In genomic region chr22:38176170-38176741, GRCh38 we compare ENCODE assay signal across 8 cellular contexts. TPM values are rescaled to one million over a fixed set of nuclear protein-coding genes. Genes with fewer than 3 reads are reported as not detected.
DNase-seq lines count a peak whose midpoint lies in the region; TF ChIP-seq lines count a peak whose summit lies in the region.

No MANE protein-coding gene starts in this region.

- peak overlapping the region; percentile 92 for H3K27ac ChIP-seq in SJSA1

- H3K27me3 ChIP-seq in GM06990 (replicated peaks; ENCODE audit: control insufficient read depth, insufficient read depth, low read length) (no peaks in the 10 kb centered on the region), SJSA1 (replicated peaks) (no peaks in the 10 kb centered on the region)

- DNase-seq in GM06990 (ENCODE audit: extremely low read depth, insufficient read length): peak; percentile 74
- DNase-seq in SJSA1 (ENCODE audit: low read depth in 1 of 2, low spot score in 2 of 2): peak; percentile 95 to 98
- peak; percentile 92 for DNase-seq in choroid plexus epithelial cell (ENCODE audit: low read depth)
- DNase-seq in mucosa of gallbladder (ENCODE audit: low spot score): peak; percentile 90
- DNase-seq in HuH-7 (ENCODE audit: low spot score): no peak
- DNase-seq in mesenteric fat pad (ENCODE audit: low spot score): no peak
- DNase-seq in SK-N-DZ (ENCODE audit: low spot score): no peak
- DNase-seq in NCI-H1092 (lab: John Stamatoyannopoulos, UW): no peak

- no peaks in the 10 kb centered on the region for H3K36me3 ChIP-seq in GM06990 (ENCODE audit: control insufficient read depth, insufficient read depth, low read length)
- H3K36me3 ChIP-seq in SJSA1: no peaks in the 10 kb centered on the region

- peaks cover 90% of the 10 kb centered on the region for H3K4me1 ChIP-seq in SJSA1 (replicated peaks)

- no peaks in the 10 kb centered on the region for H3K9me3 ChIP-seq in SJSA1 (replicated peaks)

- TF ChIP-seq CTCF in GM06990 (IDR thresholded peaks at IDR 0.05; ENCODE audit: insufficient read depth, low read length, poor library complexity, severe bottlenecking) (no peak), choroid plexus epithelial cell (conservative IDR thresholded peaks at IDR 0.05; ENCODE audit: low read depth, low read length) (no peak)

- no peak overlapping the region for H3K4me3 ChIP-seq in GM06990 (replicated peaks; ENCODE audit: low read depth, low read length)
- H3K4me3 ChIP-seq in SJSA1: no peak overlapping the region
- H3K4me3 ChIP-seq in choroid plexus epithelial cell (ENCODE audit: low read depth, low read length): no peak overlapping the region

RNA-seq across cellular contexts. Expression of gene PLA2G6, which starts 5.4 kb away (rescaled TPM):
- total RNA-seq in SJSA1 (2014; rRNA removed; shearing (Covaris generic)): 1.0 and 2.5 TPM in 2 replicates
- total RNA-seq in mucosa of gallbladder (260 TPM), mesenteric fat pad (54.1 TPM)
- 18.9 and 22.7 TPM in 2 replicates for polyA plus RNA-seq in SK-N-DZ (2014; cell fraction: cytosol; rRNA removed)
- polyA plus RNA-seq in SK-N-DZ (2014; cell fraction: nucleus; rRNA removed): 97.3 and 104 TPM in 2 replicates

RNA-seq across cellular contexts. Expression of gene MAFF, which starts 25.5 kb away (rescaled TPM):
- total RNA-seq in SJSA1 (2014; rRNA removed; shearing (Covaris generic)): 45.7 and 52.1 TPM in 2 replicates
- 34.4 TPM for total RNA-seq in mucosa of gallbladder
- total RNA-seq in mesenteric fat pad: 101 TPM
- polyA plus RNA-seq in SK-N-DZ (2014; cell fraction: cytosol; rRNA removed): 3.0 and 3.1 TPM in 2 replicates
- polyA plus RNA-seq in SK-N-DZ (2014; cell fraction: nucleus; rRNA removed): 1.0 and 1.1 TPM in 2 replicates

Comparison
In these comparisons a context has a peak if more than half of its experiments do, and no peak if none do; other contexts are left out.
1. DNase-seq: peak in GM06990 (single experiment), SJSA1 (2 of 2), choroid plexus epithelial cell (single experiment) and mucosa of gallbladder (single experiment); none in HuH-7 (single experiment), mesenteric fat pad (single experiment), SK-N-DZ (single experiment) and NCI-H1092 (single experiment).
2. RNA of gene PLA2G6, which starts 5.4 kb away (total RNA-seq): 260 TPM in mucosa of gallbladder (single experiment) and 54.1 TPM in mesenteric fat pad (single experiment); 1.0 to 2.5 TPM in SJSA1; every median in the first group is over 10 times any median in the second.